In genomic region chr4:98653890-98654867, GRCh38 we compare ENCODE assay signal across 13 cellular contexts. TPM values are rescaled to one million over a fixed set of nuclear protein-coding genes. Genes with fewer than 3 reads are reported as not detected.
A peak's percentile ranks its signal among the peaks of the same experiment; 100 is the strongest.
DNase-seq lines count a peak whose midpoint lies in the region; ATAC-seq and TF ChIP-seq lines count a peak whose summit lies in the region.
"Had no signal": no experiment of that assay in that cellular context is flagged by ENCODE, and none has a peak within 500 bp of the region (broad histone marks: within the 10 kb centered on the region; RNA-seq: fewer than 3 reads in every experiment).

No MANE protein-coding gene starts in this region.

- no peak overlapping the region for H4K91ac ChIP-seq in neuronal stem cell (ENCODE audit: low read depth, low read length, poor library complexity)

- no peaks in the 10 kb centered on the region for H3K9me3 ChIP-seq in SJSA1 (replicated peaks)
- H3K9me3 ChIP-seq in Peyer's patch, result no peaks in the 10 kb centered on the region
- H3K9me3 ChIP-seq in adrenal gland (replicated peaks in 1 of 3), result no peaks in the 10 kb centered on the region
- H3K9me3 ChIP-seq in neuronal stem cell (replicated peaks in 1 of 2; ENCODE audit: control insufficient read depth in 2 of 2, insufficient read depth in 1 of 2, low read depth in 1 of 2, low read length in 2 of 2), result peaks cover 5 to 17% of the 10 kb centered on the region in 2 donors
- H3K9me3 ChIP-seq: right lobe of liver had no signal

- CTCF ChIA-PET in activated CD8-positive, alpha-beta T cell treated with anti-CD3 and anti-CD28 coated beads, Interleukin-2, amount 10 ng/mL, durations not matched to agents 7 days and 5 days (lab: Charles Lee), result no interaction called here

- H3K36me3 Mint-ChIP-seq in activated CD8-positive, alpha-beta T cell treated with anti-CD3 and anti-CD28 coated beads, Interleukin-2, amount 10 ng/mL, durations not matched to agents 7 days and 5 days (ENCODE audit: low read depth), result peaks cover 19% of the 10 kb centered on the region

- WGBS in adrenal gland, 4 donors, result 74 to 87% (median 78%) methylated on average over 4 to 5 of the region's 5 CpGs
- WGBS in neuronal stem cell (ENCODE audit: extremely low coverage in 2 of 2, insufficient read length in 2 of 2, insufficient replicate concordance in 1 of 2), 2 donors, result no CpG with 5 or more reads among the region's 5 CpGs

- H2BK15ac ChIP-seq in neuronal stem cell (ENCODE audit: low read length), result no peak overlapping the region

- no peaks in the 10 kb centered on the region for H3K79me1 ChIP-seq in neuronal stem cell (ENCODE audit: low read depth, low read length)

- ATAC-seq in activated CD8-positive, alpha-beta T cell treated with anti-CD3 and anti-CD28 coated beads, Interleukin-2, amount 10 ng/mL, durations not matched to agents 7 days and 5 days, result no peak
- ATAC-seq: activated T-cell treated with anti-CD3 and anti-CD28 coated beads, Interleukin-2, amount 50 U/mL, for 4 hours; left lobe of liver; right lobe of liver had no signal

- H3K4me2 ChIP-seq in neuronal stem cell (ENCODE audit: insufficient read depth, low read length, poor library complexity, severe bottlenecking), result no peak overlapping the region

- no peak overlapping the region for H3K27ac Mint-ChIP-seq in activated CD8-positive, alpha-beta T cell treated with anti-CD3 and anti-CD28 coated beads, Interleukin-2, amount 10 ng/mL, durations not matched to agents 7 days and 5 days

- H3K27me3 ChIP-seq in SJSA1 (replicated peaks) (no peaks in the 10 kb centered on the region), Peyer's patch (no peaks in the 10 kb centered on the region), adrenal gland (peaks cover 15% of the 10 kb centered on the region), neuronal stem cell (ENCODE audit: control insufficient read depth in 3 of 3, insufficient read depth in 3 of 3, low read depth in 1 of 3, low read length in 3 of 3) (peaks cover 0 to 5% (median 0%) of the 10 kb centered on the region in 3 experiments)

- no peak overlapping the region for H3K4ac ChIP-seq in neuronal stem cell (ENCODE audit: low read length)

- peaks cover 4% of the 10 kb centered on the region for H3K36me3 ChIP-seq in SJSA1
- no peaks in the 10 kb centered on the region for H3K36me3 ChIP-seq in Peyer's patch
- H3K36me3 ChIP-seq in adrenal gland (replicated peaks in 1 of 2), result no peaks in the 10 kb centered on the region
- peaks cover 0 to 1% of the 10 kb centered on the region in 2 donors for H3K36me3 ChIP-seq in neuronal stem cell (replicated peaks in 1 of 2; ENCODE audit: control insufficient read depth in 2 of 2, insufficient read depth in 2 of 2, low read length in 2 of 2)
- H3K36me3 ChIP-seq: right lobe of liver had no signal

- TF ChIP-seq POLR2A in Peyer's patch (IDR thresholded peaks at IDR 0.05), result no peak
- TF ChIP-seq POLR2A in adrenal gland (IDR thresholded peaks at IDR 0.05), result no peak

- no peak overlapping the region for H2AFZ ChIP-seq in neuronal stem cell (ENCODE audit: low read length)

- H2BK120ac ChIP-seq in neuronal stem cell (ENCODE audit: low read depth, low read length), result no peak overlapping the region

- H3K4me1 ChIP-seq in SJSA1 (replicated peaks) (peaks cover 43% of the 10 kb centered on the region), Peyer's patch (peaks cover 0 to 16% (median 1%) of the 10 kb centered on the region in 4 donors), adrenal gland (replicated peaks in 1 of 2) (peaks cover 5 to 14% of the 10 kb centered on the region in 2 donors), neuronal stem cell (ENCODE audit: control insufficient read depth in 2 of 2, insufficient read depth in 1 of 2, low read depth in 1 of 2, low read length in 2 of 2) (peaks cover 5 to 9% of the 10 kb centered on the region in 2 donors)

- DNase-seq in Daoy (ENCODE audit: low read depth), result peak; percentile 78
- peak; percentile 70 to 83 for DNase-seq in SJSA1 (ENCODE audit: low read depth in 1 of 2, low spot score in 2 of 2)
- DNase-seq in epithelial cell of prostate (ENCODE audit: low read depth, low spot score), result no peak
- DNase-seq in pulmonary artery endothelial cell (ENCODE audit: low read depth, low spot score), result peak; percentile 41
- no peak for DNase-seq in Peyer's patch
- no peak for DNase-seq in activated CD8-positive, alpha-beta T cell treated with anti-CD3 and anti-CD28 coated beads, Interleukin-2, amount 10 ng/mL, durations not matched to agents 7 days and 5 days
- no peak for DNase-seq in adrenal gland
- DNase-seq in neuronal stem cell (ENCODE audit: low spot score), result no peak
- DNase-seq: activated T-cell treated with anti-CD3 and anti-CD28 coated beads, Interleukin-2, amount 50 U/mL, for 4 hours; DMS53; NCI-H524 treated with DMSO at 0.1 percent for 48 hours; right lobe of liver had no signal

- H2BK12ac ChIP-seq in neuronal stem cell (ENCODE audit: low read length), result no peak overlapping the region

- TF ChIP-seq CTCF in Peyer's patch (IDR thresholded peaks at IDR 0.05), result no peak
- no peak for TF ChIP-seq CTCF in adrenal gland (IDR thresholded peaks at IDR 0.05)

- H2BK5ac ChIP-seq in neuronal stem cell (ENCODE audit: low read length), result no peak overlapping the region

- no peak overlapping the region for H3K9ac ChIP-seq in neuronal stem cell (ENCODE audit: low read depth, low read length, poor library complexity)

- no peak overlapping the region for H3K14ac ChIP-seq in neuronal stem cell (ENCODE audit: low read length)

- intact Hi-C loops in adrenal gland (cut with DNase I), result no loop called here

- H2AK5ac ChIP-seq in neuronal stem cell (ENCODE audit: low read depth, low read length), result no peak overlapping the region

- H3K4me1 Mint-ChIP-seq in activated CD8-positive, alpha-beta T cell treated with anti-CD3 and anti-CD28 coated beads, Interleukin-2, amount 10 ng/mL, durations not matched to agents 7 days and 5 days (ENCODE audit: low read depth), result peaks cover 37% of the 10 kb centered on the region

- H3K4me3 ChIP-seq in SJSA1 (no peak overlapping the region), Peyer's patch (no peak overlapping the region), adrenal gland (no peak overlapping the region), neuronal stem cell (ENCODE audit: low read length in 2 of 2) (no peak overlapping the region)
- H3K4me3 ChIP-seq: right lobe of liver had no signal

- H3K18ac ChIP-seq in neuronal stem cell (ENCODE audit: low read length), result no peak overlapping the region

- no peak overlapping the region for H4K8ac ChIP-seq in neuronal stem cell (ENCODE audit: low read depth, low read length)

- H3K9me3 Mint-ChIP-seq in activated CD8-positive, alpha-beta T cell treated with anti-CD3 and anti-CD28 coated beads, Interleukin-2, amount 10 ng/mL, durations not matched to agents 7 days and 5 days (ENCODE audit: insufficient read depth), result no peaks in the 10 kb centered on the region
- H3K9me3 Mint-ChIP-seq: activated T-cell treated with anti-CD3 and anti-CD28 coated beads, Interleukin-2, amount 50 U/mL, for 4 hours had no signal

- H3K4me3 Mint-ChIP-seq in activated CD8-positive, alpha-beta T cell treated with anti-CD3 and anti-CD28 coated beads, Interleukin-2, amount 10 ng/mL, durations not matched to agents 7 days and 5 days, result no peak overlapping the region

- H3K27me3 Mint-ChIP-seq in activated CD8-positive, alpha-beta T cell treated with anti-CD3 and anti-CD28 coated beads, Interleukin-2, amount 10 ng/mL, durations not matched to agents 7 days and 5 days (ENCODE audit: low read depth), result no peaks in the 10 kb centered on the region

- no peak overlapping the region for H3K23ac ChIP-seq in neuronal stem cell (ENCODE audit: low read depth, low read length, poor library complexity)

- POLR2A ChIA-PET in activated CD8-positive, alpha-beta T cell treated with anti-CD3 and anti-CD28 coated beads, Interleukin-2, amount 10 ng/mL, durations not matched to agents 7 days and 5 days (lab: Charles Lee), result no interaction called here

- H3K27ac ChIP-seq in SJSA1 (peak overlapping the region; percentile 83), epithelial cell of prostate (peak overlapping the region; percentile 93), Peyer's patch (no peak overlapping the region), adrenal gland (no peak overlapping the region), neuronal stem cell (replicated peaks; ENCODE audit: low read length) (no peak overlapping the region)
- H3K27ac ChIP-seq: right lobe of liver had no signal

RNA-seq across cellular contexts. Expression of gene TSPAN5, which starts 4.2 kb away (rescaled TPM):
- 13.4 and 13.6 TPM in 2 replicates for total RNA-seq in Daoy (2014; rRNA removed; shearing (Covaris generic))
- 18.0 and 20.0 TPM in 2 replicates for total RNA-seq in SJSA1 (2014; rRNA removed; shearing (Covaris generic))
- total RNA-seq in pulmonary artery endothelial cell (46.7 and 48.3 TPM in 2 replicates), Peyer's patch (1 to 10 TPM; 2.1 to 5.8 (median 3.8) TPM), adrenal gland (1 to 10 TPM; 1.9 to 3.9 (median 2.7) TPM)
- total RNA-seq in activated CD8-positive, alpha-beta T cell treated with anti-CD3 and anti-CD28 coated beads, Interleukin-2, amount 10 ng/mL, durations not matched to agents 7 days and 5 days, result 10 to 100 TPM; 18.6 to 21.5 TPM
- polyA plus RNA-seq in adrenal gland, result 1 to 10 TPM; 1.4 to 1.8 (median 1.5) TPM
- 21.5 TPM for polyA plus RNA-seq in neuronal stem cell (2013, experiment 1 of 2)
- 22.8 TPM for polyA plus RNA-seq in neuronal stem cell (2013, experiment 2 of 2)

Comparison
In these comparisons a context has a peak if more than half of its experiments do, and no peak if none do; other contexts are left out.
1. DNase-seq: peak in Daoy (single experiment), SJSA1 (2 of 2) and pulmonary artery endothelial cell (single experiment); none in epithelial cell of prostate (single experiment), Peyer's patch (0 of 3), activated CD8-positive, alpha-beta T cell treated with anti-CD3 and anti-CD28 coated beads, Interleukin-2, amount 10 ng/mL, durations not matched to agents 7 days and 5 days (single experiment), adrenal gland (0 of 7) and neuronal stem cell (single experiment).
2. H3K27ac ChIP-seq: peak in SJSA1 (single experiment) and epithelial cell of prostate (single experiment); none in Peyer's patch (0 of 4), adrenal gland (0 of 5) and neuronal stem cell (single experiment).